In the genomic region with DNA sequence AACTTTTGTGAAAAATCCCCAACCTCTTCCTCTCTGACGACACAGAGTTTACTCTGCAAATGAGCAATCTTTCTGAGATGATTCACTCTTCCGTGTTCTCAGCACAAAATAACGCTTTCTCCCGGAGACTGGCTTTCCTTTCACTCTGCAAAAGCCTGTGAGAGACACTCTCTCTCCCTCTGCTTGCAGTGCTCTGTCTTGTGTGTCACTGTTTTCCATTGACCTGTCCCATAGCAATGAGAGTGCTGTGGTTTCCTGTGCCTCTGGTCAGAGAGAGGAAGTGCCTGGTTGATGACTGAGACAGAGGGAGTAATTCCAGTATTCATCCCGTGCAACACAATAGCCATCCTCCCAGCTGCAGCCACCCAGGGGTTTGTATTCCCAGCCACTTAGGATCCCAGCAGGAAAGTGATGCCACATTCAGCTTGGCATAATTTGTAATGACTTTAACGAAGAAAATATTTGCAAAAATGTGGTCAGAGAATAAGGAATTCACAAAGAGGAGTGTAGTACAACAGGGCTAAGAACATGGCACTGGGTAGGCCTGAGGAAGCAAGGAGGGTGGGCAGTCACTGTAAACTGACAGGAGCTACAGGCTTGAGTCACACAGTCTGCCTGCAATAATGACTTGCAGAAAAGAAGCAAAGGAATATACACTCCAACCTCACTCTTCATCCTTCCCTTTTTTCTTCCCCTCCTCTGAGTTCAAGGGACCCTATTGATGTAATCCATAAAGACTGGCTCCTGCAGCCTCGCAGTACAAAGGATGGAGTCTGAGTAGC, we compare ENCODE assay signal across 8 cellular contexts.
DNase-seq lines count a peak whose midpoint lies in the region; ATAC-seq and TF ChIP-seq lines count a peak whose summit lies in the region.

No MANE protein-coding gene starts in this region.

- H3K9me3 ChIP-seq in heart right ventricle (no peaks in the 10 kb centered on the region), BE2C (no peaks in the 10 kb centered on the region)

- peaks cover 0 to 6% (median 0%) of the 10 kb centered on the region in 9 donors for H3K4me1 ChIP-seq in heart right ventricle
- no peaks in the 10 kb centered on the region for H3K4me1 ChIP-seq in BE2C

- ATAC-seq in heart right ventricle (peak in 6 of 8 donors; percentile 31 to 78 (median 62)), HG02610 (IDR thresholded peaks at IDR 0.05; ENCODE audit: unreplicated experiment) (peak; percentile 81), left colon (no peak)

- H3K27me3 ChIP-seq in heart right ventricle (no peaks in the 10 kb centered on the region), BE2C (no peaks in the 10 kb centered on the region)

- H3K27ac ChIP-seq in heart right ventricle = peak overlapping the region in 6 of 10 donors; percentile 25 to 64 (median 43)

- H3K36me3 ChIP-seq in heart right ventricle = no peaks in the 10 kb centered on the region
- H3K36me3 ChIP-seq in BE2C = no peaks in the 10 kb centered on the region

- no peak for TF ChIP-seq CTCF in heart right ventricle (IDR thresholded peaks at IDR 0.05)
- TF ChIP-seq CTCF in astrocyte of the spinal cord (IDR thresholded peaks at IDR 0.05; ENCODE audit: low read depth, low read length) = no peak
- no peak for TF ChIP-seq CTCF in BE2C (IDR thresholded peaks at IDR 0.05; ENCODE audit: low read depth, low read length)

- peak in 1 of 2 donors; percentile 12 for DNase-seq in heart right ventricle
- DNase-seq in cardiac septum (ENCODE audit: low spot score) = no peak
- peak; percentile 23 for DNase-seq in NCI-H2081 treated with DMSO at 0.1 percent for 48 hours (lab: John Stamatoyannopoulos, UW)
- DNase-seq in astrocyte of the spinal cord (ENCODE audit: low read depth, low spot score) = peak; percentile 98
- peak; percentile 95 to 100 for DNase-seq in lung microvascular endothelial cell (ENCODE audit: low read depth in 2 of 2)
- DNase-seq in left colon = no peak
- DNase-seq in BE2C = no peak

- in situ Hi-C loops in astrocyte of the spinal cord (cut with HindIII; ENCODE audit: low sequenced_read_pairs) = no loop called here

- 43 to 46% methylated on average over 7 of the region's 7 CpGs for WGBS in heart right ventricle, 2 donors

- intact Hi-C loops in heart right ventricle (cut with DNase I) = no loop called here
- intact Hi-C loops in cardiac septum (cut with DNase I) = no loop called here
- intact Hi-C loops in left colon (cut with DNase I, micrococcal nuclease) = no loop called here

- H3K4me3 ChIP-seq in heart right ventricle (peak overlapping the region in 2 of 10 donors; percentile 8 to 14), astrocyte of the spinal cord (ENCODE audit: low read depth, low read length) (peak overlapping the region; percentile 30), BE2C (ENCODE audit: low read depth, low read length) (no peak overlapping the region)

Comparison
In these comparisons a context has a peak if more than half of its experiments do, and no peak if none do; other contexts are left out.
1. DNase-seq: peak in NCI-H2081 treated with DMSO at 0.1 percent for 48 hours (single experiment), astrocyte of the spinal cord (single experiment) and lung microvascular endothelial cell (2 of 2); none in cardiac septum (single experiment), left colon (0 of 2) and BE2C (single experiment).